ENCODE assay signal across 8 cellular contexts in the genomic region with DNA sequence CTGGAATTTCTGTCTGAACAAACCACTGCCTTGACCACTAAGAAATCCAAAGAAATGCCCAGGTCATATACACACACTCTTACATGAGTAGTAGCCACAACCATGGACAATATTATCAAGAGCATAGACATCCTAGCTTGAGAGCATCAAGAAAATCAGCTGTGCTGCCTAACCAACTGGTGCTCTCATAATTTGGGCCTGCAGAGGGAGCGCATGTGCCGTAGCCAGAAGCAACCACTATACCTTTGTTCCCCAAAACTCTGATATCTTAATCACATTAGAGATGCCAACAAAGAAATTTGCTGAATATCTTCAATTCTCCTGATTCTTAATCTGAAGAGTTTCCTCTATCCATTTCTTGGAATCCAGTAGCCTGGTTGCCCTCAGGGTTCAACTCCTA.
DNase-seq lines count a peak whose midpoint lies in the region; ATAC-seq, FAIRE-seq and TF ChIP-seq lines count a peak whose summit lies in the region.

No MANE protein-coding gene starts in this region.

- H3K4me2 ChIP-seq in neural progenitor cell: no peak overlapping the region

- H3K27me3 Mint-ChIP-seq in neural progenitor cell (ENCODE audit: insufficient read depth, low read depth): peaks cover 2% of the 10 kb centered on the region

- no peaks in the 10 kb centered on the region for H3K4me1 Mint-ChIP-seq in neural progenitor cell

- H3K9me3 ChIP-seq in NT2/D1 (ENCODE audit: insufficient read depth, low read length) (0 out of 2 replicates have a peak, but pooled peaks cover 13% of the 10 kb centered on the region), neural progenitor cell (ENCODE audit: low read depth) (peaks cover 5% of the 10 kb centered on the region)

- peak; percentile 77 for FAIRE-seq in GM18507 (lab: Jason Lieb, UNC)

- H4K20me1 ChIP-seq in neural progenitor cell (ENCODE audit: low read depth): no peaks in the 10 kb centered on the region

- H3K4me3 ChIP-seq in NT2/D1 (ENCODE audit: insufficient read length, low read depth) (no peak overlapping the region), neural progenitor cell (no peak overlapping the region)

- H3K4me1 ChIP-seq in NT2/D1 (ENCODE audit: insufficient read depth, insufficient read length) (no peaks in the 10 kb centered on the region), neural progenitor cell (no peaks in the 10 kb centered on the region)

- ATAC-seq in HG03378 (IDR thresholded peaks at IDR 0.05; ENCODE audit: unreplicated experiment) (no peak), HG03280 (IDR thresholded peaks at IDR 0.05; ENCODE audit: unreplicated experiment) (no peak)

- DNase-seq in AG08395 (ENCODE audit: low spot score) (peak; percentile 10), GM18507 (ENCODE audit: extremely low spot score, insufficient read length, low read depth) (no peak), NT2/D1 (ENCODE audit: low read depth, low spot score) (peak; percentile 13), astrocyte of the hippocampus (ENCODE audit: low read depth, low spot score) (peak; percentile 27), neural progenitor cell (ENCODE audit: low spot score) (peak; percentile 47), NCI-H345 (lab: John Stamatoyannopoulos, UW) (no peak)

- H3K27ac Mint-ChIP-seq in neural progenitor cell: no peak overlapping the region

- no peaks in the 10 kb centered on the region for H3K79me2 ChIP-seq in neural progenitor cell (ENCODE audit: low read depth)

- peaks cover 9% of the 10 kb centered on the region for H3K9me3 Mint-ChIP-seq in neural progenitor cell

- H3K36me3 ChIP-seq in NT2/D1 (ENCODE audit: insufficient read depth, insufficient read length, low read length) (no peaks in the 10 kb centered on the region), neural progenitor cell (no peaks in the 10 kb centered on the region)

- H3K9ac ChIP-seq in NT2/D1 (ENCODE audit: insufficient read length, low read depth) (no peak overlapping the region), neural progenitor cell (no peak overlapping the region)

- no peaks in the 10 kb centered on the region for H3K36me3 Mint-ChIP-seq in neural progenitor cell

- peaks cover 7% of the 10 kb centered on the region for H3F3A ChIP-seq in neural progenitor cell (ENCODE audit: low read depth)

- H3K27ac ChIP-seq in neural progenitor cell: no peak overlapping the region

- H3K27me3 ChIP-seq in NT2/D1 (ENCODE audit: insufficient read depth, insufficient read length): no peaks in the 10 kb centered on the region
- H3K27me3 ChIP-seq in neural progenitor cell: no peaks in the 10 kb centered on the region

- no peak overlapping the region for H2AFZ ChIP-seq in neural progenitor cell (replicated peaks)

- H3K4me3 Mint-ChIP-seq in neural progenitor cell: no peak overlapping the region

- TF ChIP-seq CTCF in neural progenitor cell (IDR thresholded peaks at IDR 0.05): peak; percentile 53

Comparison
In these comparisons a context has a peak if more than half of its experiments do, and no peak if none do; other contexts are left out.
1. DNase-seq: peak in AG08395 (single experiment), NT2/D1 (single experiment), astrocyte of the hippocampus (single experiment) and neural progenitor cell (single experiment); none in GM18507 (single experiment) and NCI-H345 (single experiment).